1 cellular context compared by ENCODE assay signal in the genomic region with DNA sequence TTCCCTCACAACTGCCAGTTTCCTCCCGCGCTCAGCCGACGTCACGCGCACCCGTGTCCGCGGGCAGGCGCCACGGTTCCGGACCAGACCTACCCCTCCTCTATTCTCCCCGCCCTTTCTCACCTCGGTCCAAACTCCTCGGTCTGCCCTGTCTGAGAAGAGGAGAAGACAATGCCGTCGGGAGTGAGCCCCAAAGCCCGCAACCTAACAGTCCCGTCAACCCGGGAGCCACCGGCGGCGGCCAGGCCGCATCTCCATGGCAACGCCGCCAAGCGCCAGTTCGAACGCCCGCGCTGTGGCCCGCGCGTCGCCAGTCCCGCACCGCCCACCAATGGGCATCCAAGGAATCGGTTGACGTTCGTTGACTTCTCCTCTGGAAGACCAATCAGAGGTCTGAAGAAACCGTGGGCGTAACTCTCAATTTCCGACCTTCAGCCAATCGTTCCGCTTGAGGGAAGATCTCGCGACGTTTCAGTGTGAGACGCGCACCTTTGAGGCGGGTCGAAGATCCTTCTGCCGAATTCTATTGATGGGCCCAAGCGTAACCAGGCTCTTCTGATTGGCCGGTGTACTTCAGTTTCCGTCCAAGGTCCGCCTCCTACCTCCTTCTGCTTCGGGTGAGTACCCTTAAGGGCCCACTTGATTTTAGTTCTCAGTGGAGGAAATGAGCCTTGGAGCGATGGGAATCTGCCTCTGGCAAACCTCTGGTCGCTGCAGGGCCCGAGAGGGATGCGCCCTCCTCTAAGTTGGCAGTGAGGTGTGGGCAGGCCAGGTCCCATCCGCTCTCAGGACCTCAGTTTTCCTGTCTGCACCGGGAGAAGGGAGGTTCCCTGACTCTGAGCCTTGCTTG.
A peak's percentile ranks its signal among the peaks of the same experiment; 100 is the strongest.
TF ChIP-seq lines count a peak whose summit lies in the region.

A gene with protein sequence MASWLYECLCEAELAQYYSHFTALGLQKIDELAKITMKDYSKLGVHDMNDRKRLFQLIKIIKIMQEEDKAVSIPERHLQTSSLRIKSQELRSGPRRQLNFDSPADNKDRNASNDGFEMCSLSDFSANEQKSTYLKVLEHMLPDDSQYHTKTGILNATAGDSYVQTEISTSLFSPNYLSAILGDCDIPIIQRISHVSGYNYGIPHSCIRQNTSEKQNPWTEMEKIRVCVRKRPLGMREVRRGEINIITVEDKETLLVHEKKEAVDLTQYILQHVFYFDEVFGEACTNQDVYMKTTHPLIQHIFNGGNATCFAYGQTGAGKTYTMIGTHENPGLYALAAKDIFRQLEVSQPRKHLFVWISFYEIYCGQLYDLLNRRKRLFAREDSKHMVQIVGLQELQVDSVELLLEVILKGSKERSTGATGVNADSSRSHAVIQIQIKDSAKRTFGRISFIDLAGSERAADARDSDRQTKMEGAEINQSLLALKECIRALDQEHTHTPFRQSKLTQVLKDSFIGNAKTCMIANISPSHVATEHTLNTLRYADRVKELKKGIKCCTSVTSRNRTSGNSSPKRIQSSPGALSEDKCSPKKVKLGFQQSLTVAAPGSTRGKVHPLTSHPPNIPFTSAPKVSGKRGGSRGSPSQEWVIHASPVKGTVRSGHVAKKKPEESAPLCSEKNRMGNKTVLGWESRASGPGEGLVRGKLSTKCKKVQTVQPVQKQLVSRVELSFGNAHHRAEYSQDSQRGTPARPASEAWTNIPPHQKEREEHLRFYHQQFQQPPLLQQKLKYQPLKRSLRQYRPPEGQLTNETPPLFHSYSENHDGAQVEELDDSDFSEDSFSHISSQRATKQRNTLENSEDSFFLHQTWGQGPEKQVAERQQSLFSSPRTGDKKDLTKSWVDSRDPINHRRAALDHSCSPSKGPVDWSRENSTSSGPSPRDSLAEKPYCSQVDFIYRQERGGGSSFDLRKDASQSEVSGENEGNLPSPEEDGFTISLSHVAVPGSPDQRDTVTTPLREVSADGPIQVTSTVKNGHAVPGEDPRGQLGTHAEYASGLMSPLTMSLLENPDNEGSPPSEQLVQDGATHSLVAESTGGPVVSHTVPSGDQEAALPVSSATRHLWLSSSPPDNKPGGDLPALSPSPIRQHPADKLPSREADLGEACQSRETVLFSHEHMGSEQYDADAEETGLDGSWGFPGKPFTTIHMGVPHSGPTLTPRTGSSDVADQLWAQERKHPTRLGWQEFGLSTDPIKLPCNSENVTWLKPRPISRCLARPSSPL (N-terminal part only) (minus strand): TSS at position 286 of the 850 bp plus-strand sequence. CDS start 17,922 bp downstream, outside the sequence.
TSS of gene NUDT2 (plus strand) at position 587 of the 850 bp plus-strand sequence. CDS start 9,471 bp downstream, outside the sequence.

TF ChIP-seq in HepG2, 621 proteins besides CTCF, POLR2A, EP300 and RAD21 (continued from another document and continues in another):
- TF ChIP-seq SETDB1 (CRISPR knock-in tag; IDR thresholded peaks at IDR 0.05; ENCODE audit: borderline replicate concordance) (no peak), IKZF1 (IDR thresholded peaks at IDR 0.05) (no peak), ZNF136 (CRISPR knock-in tag; IDR thresholded peaks at IDR 0.05; ENCODE audit: low read depth) (no peak), PHF5A (CRISPR knock-in tag; IDR thresholded peaks at IDR 0.05; ENCODE audit: low read depth, unreplicated experiment) (no peak), KDM4B (CRISPR knock-in tag; IDR thresholded peaks at IDR 0.05) (no peak; the same call in 1 of the 2 replicates), BCL6 (CRISPR knock-in tag; IDR thresholded peaks at IDR 0.05) (no peak), ZNF441 (CRISPR knock-in tag; IDR thresholded peaks at IDR 0.05; ENCODE audit: borderline replicate concordance) (no peak), FOXP1 (IDR thresholded peaks at IDR 0.05) (no peak), FOXP1 (CRISPR knock-in tag; IDR thresholded peaks at IDR 0.05) (no peak), CBX5 (CRISPR knock-in tag; IDR thresholded peaks at IDR 0.05; ENCODE audit: borderline replicate concordance) (no peak), CC2D1A (CRISPR knock-in tag; IDR thresholded peaks at IDR 0.05) (no peak), E2F5 (CRISPR knock-in tag; conservative IDR thresholded peaks at IDR 0.05) (peak; percentile 99), ZNF781 (CRISPR knock-in tag; IDR thresholded peaks at IDR 0.05; ENCODE audit: borderline replicate concordance, not compliant biosample characterization) (no peak), ZNF629 (CRISPR knock-in tag; conservative IDR thresholded peaks at IDR 0.05) (peak; percentile 51; the same call in 1 of the 2 replicates), ZFP36L2 (CRISPR knock-in tag; IDR thresholded peaks at IDR 0.05) (no peak), MAZ (IDR thresholded peaks at IDR 0.05; ENCODE audit: borderline replicate concordance, low read depth, low read length) (no peak), MAZ (CRISPR knock-in tag; IDR thresholded peaks at IDR 0.05; ENCODE audit: low read depth) (no peak), MXD1 (CRISPR knock-in tag; IDR thresholded peaks at IDR 0.05) (peak; percentile 84; the same call in 1 of the 2 replicates), ZIK1 (CRISPR knock-in tag; IDR thresholded peaks at IDR 0.05; ENCODE audit: borderline replicate concordance, low read depth) (no peak), NFE2L1 (CRISPR knock-in tag; IDR thresholded peaks at IDR 0.05; ENCODE audit: borderline replicate concordance) (no peak), SOX6 (IDR thresholded peaks at IDR 0.05) (no peak), SOX6 (CRISPR knock-in tag; IDR thresholded peaks at IDR 0.05) (peak; percentile 42; the same call in 1 of the 2 replicates), ZNF512B (CRISPR knock-in tag; IDR thresholded peaks at IDR 0.05; ENCODE audit: borderline replicate concordance) (no peak), LBX2 (CRISPR knock-in tag; IDR thresholded peaks at IDR 0.05; ENCODE audit: borderline replicate concordance) (0 out of 2 replicates have a peak, but pooled peaks have one; percentile 36), ZNF557 (CRISPR knock-in tag; IDR thresholded peaks at IDR 0.05) (no peak), ZNF446 (CRISPR knock-in tag; IDR thresholded peaks at IDR 0.05) (no peak), FOXM1 (CRISPR knock-in tag; IDR thresholded peaks at IDR 0.05) (0 out of 2 replicates have a peak, but pooled peaks have one; percentile 53), RBM22 (optimal IDR thresholded peaks at IDR 0.05; ENCODE audit: low read length) (no peak), CAMTA2 (CRISPR knock-in tag; IDR thresholded peaks at IDR 0.05; ENCODE audit: borderline replicate concordance) (peak; percentile 45; the same call in 1 of the 2 replicates), ZMAT3 (CRISPR knock-in tag; conservative IDR thresholded peaks at IDR 0.05) (no peak), ZFP41 (CRISPR knock-in tag; IDR thresholded peaks at IDR 0.05; ENCODE audit: borderline replicate concordance) (no peak)
- TF ChIP-seq, protein P1, sequence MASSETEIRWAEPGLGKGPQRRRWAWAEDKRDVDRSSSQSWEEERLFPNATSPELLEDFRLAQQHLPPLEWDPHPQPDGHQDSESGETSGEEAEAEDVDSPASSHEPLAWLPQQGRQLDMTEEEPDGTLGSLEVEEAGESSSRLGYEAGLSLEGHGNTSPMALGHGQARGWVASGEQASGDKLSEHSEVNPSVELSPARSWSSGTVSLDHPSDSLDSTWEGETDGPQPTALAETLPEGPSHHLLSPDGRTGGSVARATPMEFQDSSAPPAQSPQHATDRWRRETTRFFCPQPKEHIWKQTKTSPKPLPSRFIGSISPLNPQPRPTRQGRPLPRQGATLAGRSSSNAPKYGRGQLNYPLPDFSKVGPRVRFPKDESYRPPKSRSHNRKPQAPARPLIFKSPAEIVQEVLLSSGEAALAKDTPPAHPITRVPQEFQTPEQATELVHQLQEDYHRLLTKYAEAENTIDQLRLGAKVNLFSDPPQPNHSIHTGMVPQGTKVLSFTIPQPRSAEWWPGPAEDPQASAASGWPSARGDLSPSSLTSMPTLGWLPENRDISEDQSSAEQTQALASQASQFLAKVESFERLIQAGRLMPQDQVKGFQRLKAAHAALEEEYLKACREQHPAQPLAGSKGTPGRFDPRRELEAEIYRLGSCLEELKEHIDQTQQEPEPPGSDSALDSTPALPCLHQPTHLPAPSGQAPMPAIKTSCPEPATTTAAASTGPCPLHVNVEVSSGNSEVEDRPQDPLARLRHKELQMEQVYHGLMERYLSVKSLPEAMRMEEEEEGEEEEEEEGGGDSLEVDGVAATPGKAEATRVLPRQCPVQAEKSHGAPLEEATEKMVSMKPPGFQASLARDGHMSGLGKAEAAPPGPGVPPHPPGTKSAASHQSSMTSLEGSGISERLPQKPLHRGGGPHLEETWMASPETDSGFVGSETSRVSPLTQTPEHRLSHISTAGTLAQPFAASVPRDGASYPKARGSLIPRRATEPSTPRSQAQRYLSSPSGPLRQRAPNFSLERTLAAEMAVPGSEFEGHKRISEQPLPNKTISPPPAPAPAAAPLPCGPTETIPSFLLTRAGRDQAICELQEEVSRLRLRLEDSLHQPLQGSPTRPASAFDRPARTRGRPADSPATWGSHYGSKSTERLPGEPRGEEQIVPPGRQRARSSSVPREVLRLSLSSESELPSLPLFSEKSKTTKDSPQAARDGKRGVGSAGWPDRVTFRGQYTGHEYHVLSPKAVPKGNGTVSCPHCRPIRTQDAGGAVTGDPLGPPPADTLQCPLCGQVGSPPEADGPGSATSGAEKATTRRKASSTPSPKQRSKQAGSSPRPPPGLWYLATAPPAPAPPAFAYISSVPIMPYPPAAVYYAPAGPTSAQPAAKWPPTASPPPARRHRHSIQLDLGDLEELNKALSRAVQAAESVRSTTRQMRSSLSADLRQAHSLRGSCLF (CRISPR knock-in tag; IDR thresholded peaks at IDR 0.05; ENCODE audit: borderline replicate concordance), result no peak
- TF ChIP-seq, protein P2, sequence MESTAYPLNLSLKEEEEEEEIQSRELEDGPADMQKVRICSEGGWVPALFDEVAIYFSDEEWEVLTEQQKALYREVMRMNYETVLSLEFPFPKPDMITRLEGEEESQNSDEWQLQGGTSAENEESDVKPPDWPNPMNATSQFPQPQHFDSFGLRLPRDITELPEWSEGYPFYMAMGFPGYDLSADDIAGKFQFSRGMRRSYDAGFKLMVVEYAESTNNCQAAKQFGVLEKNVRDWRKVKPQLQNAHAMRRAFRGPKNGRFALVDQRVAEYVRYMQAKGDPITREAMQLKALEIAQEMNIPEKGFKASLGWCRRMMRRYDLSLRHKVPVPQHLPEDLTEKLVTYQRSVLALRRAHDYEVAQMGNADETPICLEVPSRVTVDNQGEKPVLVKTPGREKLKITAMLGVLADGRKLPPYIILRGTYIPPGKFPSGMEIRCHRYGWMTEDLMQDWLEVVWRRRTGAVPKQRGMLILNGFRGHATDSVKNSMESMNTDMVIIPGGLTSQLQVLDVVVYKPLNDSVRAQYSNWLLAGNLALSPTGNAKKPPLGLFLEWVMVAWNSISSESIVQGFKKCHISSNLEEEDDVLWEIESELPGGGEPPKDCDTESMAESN (CRISPR knock-in tag; conservative IDR thresholded peaks at IDR 0.05), result peak; percentile 13; the same call in 1 of the 2 replicates
